In genomic region chr1:110513511-110513910, GRCh38 we compare ENCODE assay signal across 18 cellular contexts. TPM values are rescaled to one million over a fixed set of nuclear protein-coding genes. Genes with fewer than 3 reads are reported as not detected.
DNase-seq lines count a peak whose midpoint lies in the region; ATAC-seq, FAIRE-seq and TF ChIP-seq lines count a peak whose summit lies in the region.
"Had no signal": no experiment of that assay in that cellular context is flagged by ENCODE, and none has a peak within 500 bp of the region (broad histone marks: within the 10 kb centered on the region; RNA-seq: fewer than 3 reads in every experiment).

No MANE protein-coding gene starts in this region.

- no peak for FAIRE-seq in HTR-8/SVneo (lab: Jason Lieb, UNC)
- FAIRE-seq in kidney (lab: Jason Lieb, UNC): no peak

- WGBS in aorta, 2 donors: 73 to 75% methylated on average over 8 of the region's 8 CpGs

- no peak overlapping the region for H3K9ac ChIP-seq in kidney (ENCODE audit: low read length in 2 of 2)

- no peak overlapping the region for H3K4me3 ChIP-seq in kidney (ENCODE audit: low read length in 2 of 2)
- no peak overlapping the region for H3K4me3 ChIP-seq in Peyer's patch
- H3K4me3 ChIP-seq in aorta (ENCODE audit: low read length in 2 of 2): no peak overlapping the region
- H3K4me3 ChIP-seq: body of pancreas, stomach had no signal

- intact Hi-C loops in kidney (cut with DNase I): no loop called here
- intact Hi-C loops in aorta (cut with DNase I): no loop called here

- H3K27ac ChIP-seq in kidney (ENCODE audit: low read depth in 2 of 2, low read length in 2 of 2) (no peak overlapping the region), Peyer's patch (no peak overlapping the region), aorta (ENCODE audit: low read depth in 1 of 2, low read length in 2 of 2) (no peak overlapping the region)
- H3K27ac ChIP-seq: body of pancreas, stomach had no signal

- H3K27me3 ChIP-seq in Peyer's patch (no peaks in the 10 kb centered on the region), aorta (ENCODE audit: control insufficient read depth in 1 of 2, insufficient read depth in 2 of 2, low read length in 1 of 2) (no peaks in the 10 kb centered on the region)
- H3K27me3 ChIP-seq: body of pancreas had no signal

- TF ChIP-seq POLR2A in Peyer's patch (IDR thresholded peaks at IDR 0.05): no peak

- ATAC-seq in HG02623 (IDR thresholded peaks at IDR 0.05; ENCODE audit: unreplicated experiment) (no peak), aorta (ENCODE audit: low FRiP score) (no peak)
- ATAC-seq: body of pancreas; CD8-positive, alpha-beta T cell had no signal

- H3K9me3 ChIP-seq in kidney (ENCODE audit: control insufficient read depth in 1 of 2, low read length in 2 of 2) (no peaks in the 10 kb centered on the region), Peyer's patch (no peaks in the 10 kb centered on the region), aorta (ENCODE audit: control insufficient read depth, low read length) (no peaks in the 10 kb centered on the region)
- H3K9me3 ChIP-seq: body of pancreas, stomach had no signal

- H3K4me1 ChIP-seq in kidney (ENCODE audit: control insufficient read depth in 1 of 2, insufficient read depth in 1 of 2, low read depth in 1 of 2, low read length in 2 of 2): no peaks in the 10 kb centered on the region
- H3K4me1 ChIP-seq in Peyer's patch: no peaks in the 10 kb centered on the region
- H3K4me1 ChIP-seq in aorta (ENCODE audit: control insufficient read depth in 1 of 2, insufficient read depth in 2 of 2, low read length in 2 of 2): no peaks in the 10 kb centered on the region
- H3K4me1 ChIP-seq: body of pancreas had no signal

- H3K36me3 ChIP-seq in kidney (ENCODE audit: control insufficient read depth in 1 of 2, insufficient read depth in 2 of 2, low read length in 2 of 2) (no peaks in the 10 kb centered on the region), Peyer's patch (no peaks in the 10 kb centered on the region), aorta (ENCODE audit: control insufficient read depth in 1 of 2, insufficient read depth in 2 of 2, low read length in 1 of 2) (no peaks in the 10 kb centered on the region)
- H3K36me3 ChIP-seq: stomach had no signal

- no peak for TF ChIP-seq CTCF in kidney (IDR thresholded peaks at IDR 0.05; ENCODE audit: borderline replicate concordance, extremely low read depth, insufficient read depth)
- no peak for TF ChIP-seq CTCF in Peyer's patch (IDR thresholded peaks at IDR 0.05)

- DNase-seq in Daoy (ENCODE audit: low read depth) (peak; percentile 51), HTR-8/SVneo (ENCODE audit: insufficient read length, low spot score) (peak; percentile 17), SK-N-DZ (ENCODE audit: low spot score) (peak; percentile 30), iPS-NIHi7 (ENCODE audit: extremely low spot score) (peak; percentile 75), kidney (no peak), Peyer's patch (no peak), aorta (no peak)
- DNase-seq: body of pancreas; CD8-positive, alpha-beta T cell; effector CD4-positive, alpha-beta T cell; foreskin fibroblast; mesenchymal stem cell; NCI-H1092; stomach had no signal

RNA-seq across cellular contexts. Expression of gene KCNA10, which starts 5.5 kb away (rescaled TPM):
- not detected in 2 replicates for total RNA-seq in Daoy (2014; rRNA removed; shearing (Covaris generic))
- polyA plus RNA-seq in SK-N-DZ (2014; cell fraction: cytosol; rRNA removed): not detected in 2 replicates
- polyA plus RNA-seq in SK-N-DZ (2014; cell fraction: nucleus; rRNA removed): not detected in 2 replicates
- total RNA-seq in kidney: not detected
- not detected for polyA plus RNA-seq in kidney (ENCODE audit: insufficient read depth, low read depth, low replicate concordance)
- not detected for total RNA-seq in Peyer's patch
- total RNA-seq in aorta: not detected
- polyA plus RNA-seq in aorta: not detected
- total RNA-seq: activated CD8-positive, alpha-beta memory T cell treated with anti-CD3 and anti-CD28 coated beads for 36 hours; body of pancreas; CD8-positive, alpha-beta T cell; NCI-H460; omental fat pad had no signal

Comparison
In these comparisons a context has a peak if more than half of its experiments do, and no peak if none do; other contexts are left out.
1. DNase-seq: peak in Daoy (single experiment), HTR-8/SVneo (single experiment), SK-N-DZ (single experiment) and iPS-NIHi7 (single experiment); none in kidney (single experiment), Peyer's patch (0 of 3) and aorta (0 of 2).